Comparison of ENCODE assay signal across 12 cellular contexts in the genomic region with DNA sequence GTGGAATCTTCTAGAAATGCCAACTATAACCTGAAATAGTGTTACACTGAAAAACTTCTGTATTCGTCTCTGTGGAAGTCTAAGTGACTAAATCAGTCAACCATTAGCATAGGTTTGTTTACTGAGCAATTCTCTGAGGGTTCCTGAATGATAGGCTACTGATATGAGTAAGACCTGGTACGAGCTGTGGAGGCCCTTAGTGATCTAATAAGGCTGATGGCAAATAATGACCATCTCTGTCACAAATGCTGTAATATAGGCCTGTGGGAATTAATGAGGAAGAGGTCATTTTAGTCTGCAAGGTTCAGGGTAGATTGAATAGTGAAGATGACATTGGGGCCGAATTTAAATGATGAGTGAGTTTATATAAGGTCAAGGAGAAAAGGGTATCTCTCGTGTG.
DNase-seq lines count a peak whose midpoint lies in the region; ATAC-seq and TF ChIP-seq lines count a peak whose summit lies in the region.
"Had no signal": no experiment of that assay in that cellular context is flagged by ENCODE, and none has a peak within 500 bp of the region (broad histone marks: within the 10 kb centered on the region; RNA-seq: fewer than 3 reads in every experiment).

No MANE protein-coding gene starts in this region.

- DNase-seq in GM13977 (ENCODE audit: low spot score) (peak; percentile 14), COR-L47 (lab: John Stamatoyannopoulos, UW) (no peak), LoVo (ENCODE audit: low spot score) (no peak), dermis blood vessel endothelial cell (no peak), NCI-H2029 (lab: John Stamatoyannopoulos, UW) (no peak)
- DNase-seq: activated CD4-positive, alpha-beta T cell treated with anti-CD3 and anti-CD28 coated beads, Interleukin-2, amount 10 ng/mL, durations not matched to agents 7 days and 5 days; AML-193; SHP77 treated with DMSO at 0.1 percent for 48 hours had no signal

- no peak for TF ChIP-seq CTCF in GM13977 (IDR thresholded peaks at IDR 0.05; ENCODE audit: extremely low read depth, insufficient read depth, missing control alignments)

- peak; percentile 87 for ATAC-seq in GM19397 (IDR thresholded peaks at IDR 0.05; ENCODE audit: unreplicated experiment)
- peak; percentile 94 for ATAC-seq in HG02852 (IDR thresholded peaks at IDR 0.05; ENCODE audit: unreplicated experiment)
- peak; percentile 96 for ATAC-seq in HG03521 (IDR thresholded peaks at IDR 0.05; ENCODE audit: unreplicated experiment)
- ATAC-seq: right cardiac atrium had no signal

- in situ Hi-C loops in GM13977 (cut with MboI; ENCODE audit: low pct_unique_long_range_greater_than_20kb, low sequenced_read_pairs, unreplicated experiment): no loop called here
